ENCODE assay signal across 26 cellular contexts in genomic region chr18:35435420-35435819, GRCh38.
"Had no signal": no experiment of that assay in that cellular context is flagged by ENCODE, and none has a peak within 500 bp of the region (broad histone marks: within the 10 kb centered on the region; RNA-seq: fewer than 3 reads in every experiment).

No MANE protein-coding gene starts in this region.

- H3K9me3 ChIP-seq: SJSA1 had no signal

- H3K27ac ChIP-seq: cardiac muscle cell, Peyer's patch, RWPE1, SJSA1 had no signal

- ATAC-seq: activated CD8-positive, alpha-beta memory T cell treated with anti-CD3 and anti-CD28 coated beads, Interleukin-2, amount 10 ng/mL, durations not matched to agents 7 days and 5 days; activated naive CD4-positive, alpha-beta T cell treated with anti-CD3 and anti-CD28 coated beads, Interleukin-2, amount 50 U/mL, for 72 hours; activated naive CD8-positive, alpha-beta T cell treated with anti-CD3 and anti-CD28 coated beads, Interleukin-2, amount 50 U/mL, for 24 hours; activated T-cell treated with anti-CD3 and anti-CD28 coated beads, Interleukin-2, amount 50 U/mL, for 4 hours; SK-N-SH treated with all-trans-retinoic acid at 6 μM for 48 hours had no signal

- H3K4me1 Mint-ChIP-seq: activated CD8-positive, alpha-beta memory T cell treated with anti-CD3 and anti-CD28 coated beads, Interleukin-2, amount 10 ng/mL, durations not matched to agents 7 days and 5 days; activated naive CD8-positive, alpha-beta T cell treated with anti-CD3 and anti-CD28 coated beads, Interleukin-2, amount 50 U/mL, for 24 hours; brain had no signal

- H3K36me3 ChIP-seq: ascending aorta, cardiac muscle cell, Peyer's patch, SJSA1 had no signal

- H3K36me3 Mint-ChIP-seq: brain had no signal

- H3K4me1 ChIP-seq: ascending aorta, Peyer's patch, SJSA1 had no signal

- H3K27me3 ChIP-seq: ascending aorta, cardiac muscle cell, Peyer's patch, SJSA1 had no signal

- H3K4me3 ChIP-seq: ascending aorta, cardiac muscle cell, Peyer's patch, SJSA1 had no signal

- DNase-seq: activated CD4-positive, alpha-beta T cell treated with anti-CD3 and anti-CD28 coated beads for 48 hours; activated CD4-positive, alpha-beta T cell treated with anti-CD3 and anti-CD28 coated beads, Interleukin-2, amount 50 U/mL, for 48 hours; activated CD4-positive, CD25-positive, alpha-beta regulatory T cell treated with anti-CD3 and anti-CD28 coated beads, Interleukin-2, amount 50 U/mL, for 72 hours; activated CD8-positive, alpha-beta memory T cell treated with anti-CD3 and anti-CD28 coated beads, Interleukin-2, amount 10 ng/mL, durations not matched to agents 7 days and 5 days; activated effector memory CD4-positive, alpha-beta T cell treated with anti-CD3 and anti-CD28 coated beads, Interleukin-2, amount 50 U/mL, for 16 hours; activated naive CD4-positive, alpha-beta T cell treated with Interleukin-2 at 50 U/mL for 16 hours; activated naive CD8-positive, alpha-beta T cell treated with anti-CD3 and anti-CD28 coated beads, Interleukin-2, amount 50 U/mL, for 24 hours; activated T-cell treated with anti-CD3 and anti-CD28 coated beads, Interleukin-2, amount 50 U/mL, for 4 hours; NCI-H1105 treated with DMSO at 0.1 percent for 48 hours; NCI-H1436 treated with DMSO at 0.1 percent for 48 hours; NCI-H187; NCI-H2081; NCI-H510A treated with DMSO at 0.1 percent for 48 hours; NCI-H69; NK-92 treated with Interleukin-12 subunit alpha and Interleukin-12 subunit beta, amount 100 ng/mL, for 24 hours; OCI-M1; Peyer's patch; SHP77; SW 1271 had no signal

- H3K27ac Mint-ChIP-seq: activated CD8-positive, alpha-beta memory T cell treated with anti-CD3 and anti-CD28 coated beads, Interleukin-2, amount 10 ng/mL, durations not matched to agents 7 days and 5 days; activated naive CD4-positive, alpha-beta T cell treated with anti-CD3 and anti-CD28 coated beads, Interleukin-2, amount 50 U/mL, for 72 hours; activated naive CD8-positive, alpha-beta T cell treated with anti-CD3 and anti-CD28 coated beads, Interleukin-2, amount 50 U/mL, for 24 hours; brain had no signal

- H3K4me3 Mint-ChIP-seq: activated CD8-positive, alpha-beta memory T cell treated with anti-CD3 and anti-CD28 coated beads, Interleukin-2, amount 10 ng/mL, durations not matched to agents 7 days and 5 days; activated naive CD8-positive, alpha-beta T cell treated with anti-CD3 and anti-CD28 coated beads, Interleukin-2, amount 50 U/mL, for 24 hours; activated T-cell treated with anti-CD3 and anti-CD28 coated beads, Interleukin-2, amount 50 U/mL, for 4 hours; brain had no signal
